22 cellular contexts compared by ENCODE assay signal in genomic region chr22:39997421-39997820, GRCh38. TPM values are rescaled to one million over a fixed set of nuclear protein-coding genes. Genes with fewer than 3 reads are reported as not detected.
A peak's percentile ranks its signal among the peaks of the same experiment; 100 is the strongest.
DNase-seq lines count a peak whose midpoint lies in the region; ATAC-seq and TF ChIP-seq lines count a peak whose summit lies in the region.
"Had no signal": no experiment of that assay in that cellular context is flagged by ENCODE, and none has a peak within 500 bp of the region (broad histone marks: within the 10 kb centered on the region; RNA-seq: fewer than 3 reads in every experiment).

No MANE protein-coding gene starts in this region.

- H3K36me3 Mint-ChIP-seq in Calu3 (ENCODE audit: insufficient read depth, unreplicated experiment): peaks cover 40% of the 10 kb centered on the region
- peaks cover 6% of the 10 kb centered on the region; the same call in 1 of the 2 replicates for H3K36me3 Mint-ChIP-seq in WTC11
- H3K36me3 Mint-ChIP-seq in CD8-positive, alpha-beta memory T cell: no peaks in the 10 kb centered on the region

- H3K4me3 Mint-ChIP-seq in Calu3 (ENCODE audit: low read depth, unreplicated experiment) (peak overlapping the region; percentile 70), WTC11 (peak overlapping the region; percentile 78)
- no peak overlapping the region for H3K4me3 Mint-ChIP-seq in CD8-positive, alpha-beta memory T cell
- H3K4me3 Mint-ChIP-seq: activated CD4-positive, alpha-beta memory T cell treated with anti-CD3 and anti-CD28 coated beads, Interleukin-2, amount 10 ng/mL, durations not matched to agents 7 days and 5 days; effector memory CD8-positive, alpha-beta T cell; HFFc6 had no signal

- CTCF ChIA-PET in Calu3 (lab: Charles Lee): interaction anchor here (1.3 to 1.5 kb wide), 2 partner anchors 27 to 105 kb away, joined by 4 to 5 read pairs; no protein-coding TSS in a partner anchor
- CTCF ChIA-PET in WTC11 (lab: Charles Lee): interaction anchor here (0.5 to 4.3 kb wide), 8 partner anchors 12 to 189 kb away, joined by 3 to 25 read pairs (median 4); no protein-coding TSS in a partner anchor
- CTCF ChIA-PET in CD8-positive, alpha-beta memory T cell (lab: Charles Lee): interaction anchor here (1.3 kb wide), 2 partner anchors 11 to 27 kb away, joined by 3 to 5 read pairs; no protein-coding TSS in a partner anchor

- TF ChIP-seq CTCF in Calu3 (IDR thresholded peaks at IDR 0.05; ENCODE audit: unreplicated experiment): no peak
- TF ChIP-seq CTCF in WTC11 (IDR thresholded peaks at IDR 0.05): no peak
- no peak for TF ChIP-seq CTCF in esophagus squamous epithelium (IDR thresholded peaks at IDR 0.05)
- TF ChIP-seq CTCF in prostate gland (IDR thresholded peaks at IDR 0.05): no peak

- H3K27ac Mint-ChIP-seq in Calu3 (ENCODE audit: unreplicated experiment) (no peak overlapping the region), WTC11 (peak overlapping the region; percentile 100)
- no peak overlapping the region for H3K27ac Mint-ChIP-seq in CD8-positive, alpha-beta memory T cell
- H3K27ac Mint-ChIP-seq: activated CD4-positive, alpha-beta memory T cell treated with anti-CD3 and anti-CD28 coated beads, Interleukin-2, amount 10 ng/mL, durations not matched to agents 7 days and 5 days; HFFc6 had no signal

- WGBS in esophagus squamous epithelium, 2 donors: 35 to 46% methylated on average over 3 of the region's 3 CpGs
- WGBS in prostate gland: 60% methylated on average over 3 of the region's 3 CpGs

- H3K36me3 ChIP-seq in esophagus squamous epithelium: peaks cover 0 to 10% (median 0%) of the 10 kb centered on the region in 3 donors
- H3K36me3 ChIP-seq in prostate gland: no peaks in the 10 kb centered on the region
- H3K36me3 ChIP-seq in CD8-positive, alpha-beta memory T cell (ENCODE audit: insufficient read depth, low read length): no peaks in the 10 kb centered on the region
- H3K36me3 ChIP-seq: spleen had no signal

- H3K27me3 ChIP-seq in esophagus squamous epithelium: peaks cover 0 to 38% (median 0%) of the 10 kb centered on the region in 4 donors
- no peaks in the 10 kb centered on the region for H3K27me3 ChIP-seq in prostate gland (replicated peaks; ENCODE audit: insufficient read depth)
- no peaks in the 10 kb centered on the region for H3K27me3 ChIP-seq in CD8-positive, alpha-beta memory T cell (ENCODE audit: insufficient read depth, low read length, poor library complexity, severe bottlenecking)

- BruUV-seq in Calu3 (replicated peaks; lab: Mats Ljungman, UMichigan): no TSS peak

- ATAC-seq in WTC11: no peak
- ATAC-seq: effector memory CD8-positive, alpha-beta T cell had no signal

- POLR2A ChIA-PET in WTC11 (lab: Charles Lee): interaction anchor here (1.7 kb wide), 1 partner anchor 12 kb away, joined by 5 read pairs; no protein-coding TSS in a partner anchor
- POLR2A ChIA-PET in CD8-positive, alpha-beta memory T cell (lab: Charles Lee): no interaction called here

- peak overlapping the region; percentile 56 to 73 (median 72) for H3K4me3 ChIP-seq in esophagus squamous epithelium
- peak overlapping the region in 1 of 2 donors; percentile 44 for H3K4me3 ChIP-seq in prostate gland
- no peak overlapping the region for H3K4me3 ChIP-seq in CD8-positive, alpha-beta memory T cell (ENCODE audit: low read length)
- H3K4me3 ChIP-seq: spleen had no signal

- H3K4me1 Mint-ChIP-seq in Calu3 (ENCODE audit: low read depth, unreplicated experiment) (peaks cover 59% of the 10 kb centered on the region), WTC11 (peaks cover 74% of the 10 kb centered on the region)
- peaks cover 7 to 12% (median 8%) of the 10 kb centered on the region in 3 donors for H3K4me1 Mint-ChIP-seq in CD8-positive, alpha-beta memory T cell

- intact Hi-C loops in Calu3 (cut with micrococcal nuclease; ENCODE audit: unreplicated experiment): loop anchor here (5.0 kb wide), 1 partner anchor 50 kb away; no protein-coding TSS in a partner anchor
- intact Hi-C loops in esophagus squamous epithelium (cut with DNase I): no loop called here
- intact Hi-C loops in prostate gland (cut with DNase I): no loop called here

- no peaks in the 10 kb centered on the region for H3K9me3 ChIP-seq in esophagus squamous epithelium
- H3K9me3 ChIP-seq in prostate gland: no peaks in the 10 kb centered on the region
- no peaks in the 10 kb centered on the region for H3K9me3 ChIP-seq in CD8-positive, alpha-beta memory T cell (ENCODE audit: low read length)
- H3K9me3 ChIP-seq: spleen had no signal

- DNase-seq in Calu3 (no peak), WTC11 (ENCODE audit: low spot score) (no peak), esophagus squamous epithelium (lab: John Stamatoyannopoulos, UW) (no peak), prostate gland (ENCODE audit: low spot score) (no peak), germinal center (ENCODE audit: low spot score) (no peak), NCI-H1092 treated with DMSO at 0.1 percent for 48 hours (lab: John Stamatoyannopoulos, UW) (no peak), NOMO-1 treated with DMSO at 0.1 percent for 48 hours (lab: John Stamatoyannopoulos, UW; ENCODE audit: unreplicated experiment) (no peak)
- no peak for DNase-seq in CD8-positive, alpha-beta memory T cell
- DNase-seq: activated CD4-positive, alpha-beta memory T cell treated with anti-CD3 and anti-CD28 coated beads, Interleukin-2, amount 10 ng/mL, durations not matched to agents 7 days and 5 days; anterior cingulate cortex; effector memory CD8-positive, alpha-beta T cell; HFFc6; hypothalamus; NCI-H2107; SIG-M5; spleen; stimulated activated CD4-positive, alpha-beta T cell treated with anti-CD3 and anti-CD28 coated beads, Interleukin-4, amount 100 ng/mL, for 4 hours had no signal

- H3K27ac ChIP-seq in esophagus squamous epithelium (peak overlapping the region; percentile 35 to 95 (median 94)), prostate gland (peak overlapping the region; percentile 82 to 90)
- H3K27ac ChIP-seq in CD8-positive, alpha-beta memory T cell (ENCODE audit: low read depth, low read length): no peak overlapping the region
- H3K27ac ChIP-seq: KMS-11, spleen had no signal

- TF ChIP-seq POLR2A in esophagus squamous epithelium (IDR thresholded peaks at IDR 0.05) (no peak), prostate gland (IDR thresholded peaks at IDR 0.05) (no peak)

- H3K4me1 ChIP-seq in esophagus squamous epithelium (peaks cover 24 to 86% (median 38%) of the 10 kb centered on the region in 3 donors), prostate gland (replicated peaks) (peaks cover 11% of the 10 kb centered on the region)
- H3K4me1 ChIP-seq in CD8-positive, alpha-beta memory T cell (ENCODE audit: insufficient read depth, low read length): peaks cover 4% of the 10 kb centered on the region

- peaks cover 14% of the 10 kb centered on the region for H3K27me3 Mint-ChIP-seq in Calu3 (ENCODE audit: unreplicated experiment)
- peaks cover 11% of the 10 kb centered on the region for H3K27me3 Mint-ChIP-seq in WTC11 (ENCODE audit: low read depth)
- H3K27me3 Mint-ChIP-seq in CD8-positive, alpha-beta memory T cell: peaks cover 40 to 55% of the 10 kb centered on the region in 2 donors

- H3K9me3 Mint-ChIP-seq in Calu3 (ENCODE audit: low read depth, unreplicated experiment): no peaks in the 10 kb centered on the region
- H3K9me3 Mint-ChIP-seq in WTC11: no peaks in the 10 kb centered on the region
- H3K9me3 Mint-ChIP-seq in CD8-positive, alpha-beta memory T cell: no peaks in the 10 kb centered on the region
- H3K9me3 Mint-ChIP-seq: activated CD4-positive, alpha-beta memory T cell treated with anti-CD3 and anti-CD28 coated beads, Interleukin-2, amount 10 ng/mL, durations not matched to agents 7 days and 5 days; effector memory CD8-positive, alpha-beta T cell; HFFc6 had no signal

TF ChIP-seq in WTC11, 78 proteins besides CTCF, POLR2A, EP300 and RAD21 (continues in another document):
- TF ChIP-seq MYBL2 (CRISPR knock-in tag; IDR thresholded peaks at IDR 0.05) (no peak), CREB1 (CRISPR knock-in tag; IDR thresholded peaks at IDR 0.05) (no peak), ZBTB21 (CRISPR knock-in tag; IDR thresholded peaks at IDR 0.05; ENCODE audit: borderline replicate concordance) (no peak), ZNF396 (CRISPR knock-in tag; IDR thresholded peaks at IDR 0.05; ENCODE audit: borderline replicate concordance) (no peak), NFE2L1 (CRISPR knock-in tag; IDR thresholded peaks at IDR 0.05) (no peak), GTF2I (CRISPR knock-in tag; conservative IDR thresholded peaks at IDR 0.05) (no peak), NR1H2 (CRISPR knock-in tag; IDR thresholded peaks at IDR 0.05) (no peak), FOXP4 (CRISPR knock-in tag; IDR thresholded peaks at IDR 0.05) (no peak), TP53 (CRISPR knock-in tag; IDR thresholded peaks at IDR 0.05) (no peak)

RNA-seq across cellular contexts. Expression of gene FAM83F, which starts 2.7 kb away (rescaled TPM):
- total RNA-seq in Calu3 (2022) (21.0 and 21.9 TPM in 2 replicates), WTC11 (2021) (33.8 to 43.1 TPM (median 35.4 TPM) in 3 replicates), esophagus squamous epithelium (10 to 100 TPM; 25.5 to 39.2 (median 29.6) TPM), prostate gland (10 to 100 TPM; 26.2 to 28.6 TPM)
- total RNA-seq in CD8-positive, alpha-beta memory T cell: under 1 TPM; 0.33 to 0.51 TPM
- polyA plus RNA-seq in CD8-positive, alpha-beta memory T cell: 0.01 TPM
- total RNA-seq: activated CD4-positive, alpha-beta memory T cell treated with anti-CD3 and anti-CD28 coated beads, Interleukin-2, amount 10 ng/mL, durations not matched to agents 7 days and 5 days; HFFc6; pulmonary artery endothelial cell had no signal

RNA-seq across cellular contexts. Expression of gene TMA7B, which starts 37.2 kb away (rescaled TPM):
- total RNA-seq in Calu3 (2022): not detected in 2 replicates
- total RNA-seq in WTC11 (2021): not detected in 3 replicates
- total RNA-seq in esophagus squamous epithelium: not detected
- not detected for total RNA-seq in prostate gland
- 1 to 10 TPM; 1.4 to 2.0 TPM for total RNA-seq in CD8-positive, alpha-beta memory T cell
- 3.0 TPM for polyA plus RNA-seq in CD8-positive, alpha-beta memory T cell
- total RNA-seq: cerebellum, Daoy, HFFc6, mesenteric fat pad, pulmonary artery endothelial cell had no signal

Comparison
In these comparisons a context has a peak if more than half of its experiments do, and no peak if none do; other contexts are left out.
1. H3K4me3 Mint-ChIP-seq: peak in Calu3 (single experiment) and WTC11 (single experiment); none in CD8-positive, alpha-beta memory T cell (0 of 7).
2. RNA of gene FAM83F, which starts 2.7 kb away (total RNA-seq): 33.8 to 43.1 TPM in WTC11, 25.5 to 39.2 TPM in esophagus squamous epithelium, 26.2 to 28.6 TPM in prostate gland and 21.0 to 21.9 TPM in Calu3; 0.33 to 0.51 TPM in CD8-positive, alpha-beta memory T cell; every median in the first group is over 10 times any median in the second.